In genomic region chr7:76427635-76428034, GRCh38 we compare ENCODE assay signal across 22 cellular contexts. TPM values are rescaled to one million over a fixed set of nuclear protein-coding genes. Genes with fewer than 3 reads are reported as not detected.
"Had no signal": no experiment of that assay in that cellular context is flagged by ENCODE, and none has a peak within 500 bp of the region (broad histone marks: within the 10 kb centered on the region; RNA-seq: fewer than 3 reads in every experiment).

No MANE protein-coding gene starts in this region.

- ATAC-seq: left ventricle myocardium superior; right cardiac atrium; stimulated activated naive CD8-positive, alpha-beta T cell treated with anti-CD3 and anti-CD28 coated beads, Interleukin-15, amount 100 ng/mL, for 72 hours; T-helper 17 cell; upper lobe of right lung had no signal

- H3K9me3 ChIP-seq: esophagus squamous epithelium, tibial artery, upper lobe of right lung had no signal

- H3K27ac Mint-ChIP-seq: activated CD4-positive, alpha-beta T cell treated with anti-CD3 and anti-CD28 coated beads, Interleukin-2, amount 10 ng/mL, durations not matched to agents 7 days and 5 days; activated CD8-positive, alpha-beta T cell treated with anti-CD3 and anti-CD28 coated beads for 36 hours; activated naive CD4-positive, alpha-beta T cell treated with anti-CD3 and anti-CD28 coated beads, Interleukin-2, amount 50 U/mL, for 72 hours; stimulated activated naive CD8-positive, alpha-beta T cell treated with anti-CD3 and anti-CD28 coated beads, Interleukin-15, amount 100 ng/mL, for 72 hours; T-helper 17 cell had no signal

- H3K4me1 ChIP-seq: tibial artery had no signal

- H3K27me3 ChIP-seq: esophagus squamous epithelium, upper lobe of right lung had no signal

- H3K27ac ChIP-seq: esophagus squamous epithelium, tibial artery, upper lobe of right lung, WERI-Rb-1 had no signal

- H3K36me3 Mint-ChIP-seq: activated naive CD4-positive, alpha-beta T cell treated with anti-CD3 and anti-CD28 coated beads, Interleukin-2, amount 50 U/mL, for 72 hours had no signal

- H3K9me3 Mint-ChIP-seq: activated CD4-positive, alpha-beta T cell treated with anti-CD3 and anti-CD28 coated beads, Interleukin-2, amount 10 ng/mL, durations not matched to agents 7 days and 5 days; activated CD8-positive, alpha-beta T cell treated with anti-CD3 and anti-CD28 coated beads for 36 hours; activated naive CD4-positive, alpha-beta T cell treated with anti-CD3 and anti-CD28 coated beads, Interleukin-2, amount 50 U/mL, for 72 hours; activated T-cell treated with anti-CD3 and anti-CD28 coated beads, Interleukin-2, amount 50 U/mL, for 4 hours; central memory CD8-positive, alpha-beta T cell; dendritic cell treated with granulocyte-macrophage colony-stimulating factor and Interleukin-4, amounts not matched to agents 40 ng/mL and 50 ng/mL, for 4 days; neural crest cell; stimulated activated naive CD8-positive, alpha-beta T cell treated with anti-CD3 and anti-CD28 coated beads, Interleukin-15, amount 100 ng/mL, for 72 hours had no signal

- H3K4me3 Mint-ChIP-seq: activated CD4-positive, alpha-beta T cell treated with anti-CD3 and anti-CD28 coated beads, Interleukin-2, amount 10 ng/mL, durations not matched to agents 7 days and 5 days; activated CD8-positive, alpha-beta T cell treated with anti-CD3 and anti-CD28 coated beads for 36 hours; activated T-cell treated with anti-CD3 and anti-CD28 coated beads, Interleukin-2, amount 50 U/mL, for 4 hours; central memory CD8-positive, alpha-beta T cell; dendritic cell treated with granulocyte-macrophage colony-stimulating factor and Interleukin-4, amounts not matched to agents 40 ng/mL and 50 ng/mL, for 4 days; neural crest cell; stimulated activated naive CD8-positive, alpha-beta T cell treated with anti-CD3 and anti-CD28 coated beads, Interleukin-15, amount 100 ng/mL, for 72 hours; T-helper 17 cell had no signal

- H3K4me3 ChIP-seq: esophagus squamous epithelium, tibial artery, upper lobe of right lung had no signal

- H3K36me3 ChIP-seq: esophagus squamous epithelium, tibial artery, upper lobe of right lung, WERI-Rb-1 had no signal

- DNase-seq: activated CD4-positive, alpha-beta T cell treated with anti-CD3 and anti-CD28 coated beads for 1 hour; activated CD4-positive, alpha-beta T cell treated with anti-CD3 and anti-CD28 coated beads, Interleukin-2, amount 10 ng/mL, durations not matched to agents 7 days and 5 days; activated CD8-positive, alpha-beta T cell treated with anti-CD3 and anti-CD28 coated beads for 36 hours; activated naive CD4-positive, alpha-beta T cell; activated T-cell treated with anti-CD3 and anti-CD28 coated beads, Interleukin-2, amount 50 U/mL, for 4 hours; esophagus squamous epithelium; left ventricle myocardium superior; occipital lobe; right cardiac atrium; stimulated activated CD4-positive, alpha-beta T cell treated with anti-CD3 and anti-CD28 coated beads, Interleukin-2, amount 100 ng/mL, for 48 hours; stimulated activated naive CD8-positive, alpha-beta T cell treated with anti-CD3 and anti-CD28 coated beads, Interleukin-15, amount 100 ng/mL, for 72 hours; substantia nigra; T-helper 17 cell; T1000; upper lobe of right lung; WERI-Rb-1 had no signal

RNA-seq across cellular contexts. Expression of gene ZP3, which starts 2.9 kb away (rescaled TPM):
- total RNA-seq: left ventricle myocardium superior, skeletal muscle tissue had no signal

RNA-seq across cellular contexts. Expression of gene SSC4D, which starts 18.1 kb away (rescaled TPM):
- total RNA-seq: T-helper 17 cell had no signal
